In the genomic region with DNA sequence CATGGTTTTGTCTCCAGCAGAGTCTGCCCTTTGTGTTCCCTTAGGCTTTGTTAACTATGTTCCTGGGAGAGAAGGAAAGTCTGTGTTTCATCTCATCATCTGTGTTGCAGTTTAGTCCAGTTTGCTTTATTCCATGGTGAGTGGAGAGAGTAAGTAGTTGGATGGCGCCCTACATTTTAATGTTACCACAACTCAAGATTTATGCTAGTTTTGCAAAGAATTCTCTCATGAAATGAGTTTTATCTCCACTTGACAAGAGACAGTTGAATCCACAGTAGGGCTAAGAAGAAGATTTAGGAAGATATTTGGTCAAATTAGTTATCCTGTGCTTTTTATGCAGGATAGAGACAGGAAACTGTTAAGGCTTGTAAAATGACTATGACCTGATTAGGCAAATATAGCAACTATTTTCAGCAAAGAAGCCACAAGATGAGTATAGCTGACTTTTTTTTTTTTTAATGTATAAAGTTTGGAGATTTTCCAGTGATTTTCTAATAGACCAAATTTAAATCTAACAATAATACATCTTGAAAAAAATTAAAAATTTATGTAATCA, we compare ENCODE assay signal across 21 cellular contexts.
"Had no signal": no experiment of that assay in that cellular context is flagged by ENCODE, and none has a peak within 500 bp of the region (broad histone marks: within the 10 kb centered on the region; RNA-seq: fewer than 3 reads in every experiment).

No MANE protein-coding gene starts in this region.

- H3K4me1 Mint-ChIP-seq: activated naive CD4-positive, alpha-beta T cell treated with anti-CD3 and anti-CD28 coated beads, Interleukin-2, amount 10 ng/mL, durations not matched to agents 7 days and 5 days had no signal

- H3K27me3 ChIP-seq: breast epithelium, esophagus muscularis mucosa, hepatocyte, right atrium auricular region, suprapubic skin, transverse colon, vagina had no signal

- H3K9me3 ChIP-seq: breast epithelium, esophagus muscularis mucosa, lower lobe of right lung, prostate gland, right atrium auricular region, suprapubic skin, transverse colon, vagina had no signal

- H2AFZ ChIP-seq: hepatocyte had no signal

- H3K27ac Mint-ChIP-seq: activated CD8-positive, alpha-beta T cell treated with anti-CD3 and anti-CD28 coated beads, Interleukin-2, amount 10 ng/mL, durations not matched to agents 7 days and 5 days; activated naive CD4-positive, alpha-beta T cell treated with anti-CD3 and anti-CD28 coated beads, Interleukin-2, amount 10 ng/mL, durations not matched to agents 7 days and 5 days; activated naive CD8-positive, alpha-beta T cell treated with anti-CD3 and anti-CD28 coated beads, Interleukin-2, amount 50 U/mL, for 24 hours; activated T-cell treated with anti-CD3 and anti-CD28 coated beads, Interleukin-2, amount 50 U/mL, for 24 hours; dendritic cell treated with granulocyte-macrophage colony-stimulating factor and Interleukin-4, amounts not matched to agents 40 ng/mL and 50 ng/mL, for 4 days; natural killer cell; stimulated activated naive CD8-positive, alpha-beta T cell treated with anti-CD3 and anti-CD28 coated beads, Interleukin-15, Interleukin-2, amounts not matched to agents 100 ng/mL and 50 ng/mL, for 24 hours had no signal

- H3K4me3 ChIP-seq: breast epithelium, esophagus muscularis mucosa, hepatocyte, lower lobe of right lung, prostate gland, right atrium auricular region, suprapubic skin, transverse colon, vagina had no signal

- DNase-seq: activated CD4-positive, alpha-beta T cell treated with anti-CD3 and anti-CD28 coated beads for 48 hours; activated CD4-positive, CD25-positive, alpha-beta regulatory T cell; activated CD8-positive, alpha-beta T cell treated with anti-CD3 and anti-CD28 coated beads, Interleukin-2, amount 10 ng/mL, durations not matched to agents 7 days and 5 days; activated naive CD4-positive, alpha-beta T cell treated with anti-CD3 and anti-CD28 coated beads, Interleukin-2, amount 10 ng/mL, durations not matched to agents 7 days and 5 days; activated naive CD8-positive, alpha-beta T cell treated with anti-CD3 and anti-CD28 coated beads, Interleukin-2, amount 50 U/mL, for 24 hours; activated T-cell treated with anti-CD3 and anti-CD28 coated beads, Interleukin-2, amount 50 U/mL, for 24 hours; aorta; effector CD8-positive, alpha-beta T cell; left colon; lower lobe of right lung; natural killer cell; transverse colon had no signal

- H3K27ac ChIP-seq: breast epithelium, esophagus muscularis mucosa, hepatocyte, lower lobe of right lung, prostate gland, right atrium auricular region, suprapubic skin, transverse colon, vagina had no signal

- H3K4me2 ChIP-seq: hepatocyte had no signal

- H3K27me3 Mint-ChIP-seq: activated naive CD8-positive, alpha-beta T cell treated with anti-CD3 and anti-CD28 coated beads, Interleukin-2, amount 50 U/mL, for 24 hours; activated T-cell treated with anti-CD3 and anti-CD28 coated beads, Interleukin-2, amount 50 U/mL, for 24 hours; dendritic cell treated with granulocyte-macrophage colony-stimulating factor and Interleukin-4, amounts not matched to agents 40 ng/mL and 50 ng/mL, for 4 days; stimulated activated naive CD8-positive, alpha-beta T cell treated with anti-CD3 and anti-CD28 coated beads, Interleukin-15, Interleukin-2, amounts not matched to agents 100 ng/mL and 50 ng/mL, for 24 hours had no signal

- H3K4me3 Mint-ChIP-seq: activated CD8-positive, alpha-beta T cell treated with anti-CD3 and anti-CD28 coated beads, Interleukin-2, amount 10 ng/mL, durations not matched to agents 7 days and 5 days; activated naive CD4-positive, alpha-beta T cell treated with anti-CD3 and anti-CD28 coated beads, Interleukin-2, amount 10 ng/mL, durations not matched to agents 7 days and 5 days; activated naive CD8-positive, alpha-beta T cell treated with anti-CD3 and anti-CD28 coated beads, Interleukin-2, amount 50 U/mL, for 24 hours; activated T-cell treated with anti-CD3 and anti-CD28 coated beads, Interleukin-2, amount 50 U/mL, for 24 hours; dendritic cell treated with granulocyte-macrophage colony-stimulating factor and Interleukin-4, amounts not matched to agents 40 ng/mL and 50 ng/mL, for 4 days; natural killer cell; stimulated activated naive CD8-positive, alpha-beta T cell treated with anti-CD3 and anti-CD28 coated beads, Interleukin-15, Interleukin-2, amounts not matched to agents 100 ng/mL and 50 ng/mL, for 24 hours had no signal

- ATAC-seq: activated CD8-positive, alpha-beta T cell treated with anti-CD3 and anti-CD28 coated beads, Interleukin-2, amount 10 ng/mL, durations not matched to agents 7 days and 5 days; activated naive CD8-positive, alpha-beta T cell treated with anti-CD3 and anti-CD28 coated beads, Interleukin-2, amount 50 U/mL, for 24 hours; left colon; lower lobe of right lung; natural killer cell had no signal

- H3K36me3 ChIP-seq: breast epithelium, esophagus muscularis mucosa, lower lobe of right lung, prostate gland, right atrium auricular region, suprapubic skin, transverse colon, vagina had no signal

- H3K9me3 Mint-ChIP-seq: activated T-cell treated with anti-CD3 and anti-CD28 coated beads, Interleukin-2, amount 50 U/mL, for 24 hours; dendritic cell treated with granulocyte-macrophage colony-stimulating factor and Interleukin-4, amounts not matched to agents 40 ng/mL and 50 ng/mL, for 4 days had no signal

- H3K4me1 ChIP-seq: breast epithelium, esophagus muscularis mucosa, prostate gland had no signal
